Comparison of ENCODE assay signal across 14 cellular contexts in genomic region chr6:144736763-144737162, GRCh38.
DNase-seq lines count a peak whose midpoint lies in the region; FAIRE-seq and TF ChIP-seq lines count a peak whose summit lies in the region.
"Had no signal": no experiment of that assay in that cellular context is flagged by ENCODE, and none has a peak within 500 bp of the region (broad histone marks: within the 10 kb centered on the region; RNA-seq: fewer than 3 reads in every experiment).

No MANE protein-coding gene starts in this region.

- H3K4me1 Mint-ChIP-seq in neural progenitor cell, result peaks cover 11% of the 10 kb centered on the region

- no peaks in the 10 kb centered on the region for H3K27me3 ChIP-seq in neural progenitor cell
- H3K27me3 ChIP-seq: BLaER1, SJCRH30 had no signal

- no peak overlapping the region for H3K9ac ChIP-seq in neural progenitor cell
- H3K9ac ChIP-seq: BLaER1 had no signal

- DNase-seq in G401 (ENCODE audit: low spot score) (peak; percentile 29), NCI-H146 treated with DMSO at 0.1 percent for 48 hours (lab: John Stamatoyannopoulos, UW; ENCODE audit: unreplicated experiment) (peak; percentile 76), cerebellum (ENCODE audit: low spot score) (peak; percentile 25), neural progenitor cell (ENCODE audit: low spot score) (peak; percentile 13), H54 (ENCODE audit: insufficient read length, low spot score) (no peak), NOMO-1 treated with dmso at 0.1 percent for 144 hours (lab: John Stamatoyannopoulos, UW; ENCODE audit: unreplicated experiment) (no peak)
- DNase-seq in stimulated activated CD4-positive, alpha-beta T cell treated with anti-CD3 and anti-CD28 coated beads, Interleukin-4, amount 100 ng/mL, for 1 hour, result no peak
- DNase-seq: NCI-H1048, NCI-H187, NCI-H446, SJCRH30 had no signal

- no peak for TF ChIP-seq CTCF in neural progenitor cell (IDR thresholded peaks at IDR 0.05)

- H3K4me1 ChIP-seq in neural progenitor cell, result peaks cover 7% of the 10 kb centered on the region
- H3K4me1 ChIP-seq: BLaER1, SJCRH30 had no signal

- no peak overlapping the region for H3K4me3 ChIP-seq in neural progenitor cell
- H3K4me3 ChIP-seq: BLaER1, K562, SJCRH30 had no signal

- H3K36me3 ChIP-seq in neural progenitor cell, result no peaks in the 10 kb centered on the region
- H3K36me3 ChIP-seq: SJCRH30 had no signal

- H3K27me3 Mint-ChIP-seq in neural progenitor cell (ENCODE audit: insufficient read depth, low read depth), result no peaks in the 10 kb centered on the region

- H2AFZ ChIP-seq in neural progenitor cell (replicated peaks), result no peak overlapping the region

- in situ Hi-C loops in G401 (cut with HindIII; ENCODE audit: low sequenced_read_pairs), result no loop called here

- no peaks in the 10 kb centered on the region for H3K9me3 Mint-ChIP-seq in neural progenitor cell

- H3K27ac ChIP-seq in neural progenitor cell, result no peak overlapping the region
- H3K27ac ChIP-seq: BLaER1, SJCRH30 had no signal

- H3K79me2 ChIP-seq in neural progenitor cell (ENCODE audit: low read depth), result no peaks in the 10 kb centered on the region

- H3F3A ChIP-seq in neural progenitor cell (ENCODE audit: low read depth), result no peaks in the 10 kb centered on the region

- no peak for FAIRE-seq in H54 (lab: Jason Lieb, UNC)
- FAIRE-seq: HTR-8/SVneo, K562 had no signal

- H3K36me3 Mint-ChIP-seq in neural progenitor cell, result peaks cover 2% of the 10 kb centered on the region

- H3K27ac Mint-ChIP-seq in neural progenitor cell, result no peak overlapping the region

- H4K20me1 ChIP-seq in neural progenitor cell (ENCODE audit: low read depth), result no peaks in the 10 kb centered on the region

- TF ChIP-seq POLR2A in H54 (IDR thresholded peaks at IDR 0.05; ENCODE audit: low read depth, low read length), result no peak

- H3K4me3 Mint-ChIP-seq in neural progenitor cell, result no peak overlapping the region

- no peaks in the 10 kb centered on the region for H3K9me3 ChIP-seq in neural progenitor cell (ENCODE audit: low read depth)
- H3K9me3 ChIP-seq: BLaER1, SJCRH30 had no signal

- no peak overlapping the region for H3K4me2 ChIP-seq in neural progenitor cell
- H3K4me2 ChIP-seq: BLaER1 had no signal

Comparison
In these comparisons a context has a peak if more than half of its experiments do, and no peak if none do; other contexts are left out.
1. DNase-seq: peak in G401 (single experiment), NCI-H146 treated with DMSO at 0.1 percent for 48 hours (single experiment), cerebellum (single experiment) and neural progenitor cell (single experiment); none in H54 (single experiment), NOMO-1 treated with dmso at 0.1 percent for 144 hours (single experiment) and stimulated activated CD4-positive, alpha-beta T cell treated with anti-CD3 and anti-CD28 coated beads, Interleukin-4, amount 100 ng/mL, for 1 hour (single experiment).